In genomic region chr2:56741601-56742102, GRCh38 we compare ENCODE assay signal across 13 cellular contexts.
A peak's percentile ranks its signal among the peaks of the same experiment; 100 is the strongest.
DNase-seq lines count a peak whose midpoint lies in the region; ATAC-seq, FAIRE-seq and TF ChIP-seq lines count a peak whose summit lies in the region.
"Had no signal": no experiment of that assay in that cellular context is flagged by ENCODE, and none has a peak within 500 bp of the region (broad histone marks: within the 10 kb centered on the region; RNA-seq: fewer than 3 reads in every experiment).

No MANE protein-coding gene starts in this region.

- no peaks in the 10 kb centered on the region for H3K4me1 Mint-ChIP-seq in immature natural killer cell
- H3K4me1 Mint-ChIP-seq: activated CD8-positive, alpha-beta memory T cell treated with anti-CD3 and anti-CD28 coated beads, Interleukin-2, amount 10 ng/mL, durations not matched to agents 7 days and 5 days; naive thymus-derived CD4-positive, alpha-beta T cell had no signal

- H3K9ac ChIP-seq in NT2/D1 (ENCODE audit: insufficient read length, low read depth): no peak overlapping the region

- TF ChIP-seq CTCF in AG10803 (conservative IDR thresholded peaks at IDR 0.05; ENCODE audit: low read length): no peak

- FAIRE-seq in GM12891 (lab: Jason Lieb, UNC): no peak
- FAIRE-seq: GM19239 had no signal

- H3K27ac Mint-ChIP-seq in immature natural killer cell: no peak overlapping the region
- H3K27ac Mint-ChIP-seq: activated CD8-positive, alpha-beta memory T cell treated with anti-CD3 and anti-CD28 coated beads, Interleukin-2, amount 10 ng/mL, durations not matched to agents 7 days and 5 days; naive thymus-derived CD4-positive, alpha-beta T cell had no signal

- H3K27ac ChIP-seq in epithelial cell of prostate: peak overlapping the region; percentile 10

- no peaks in the 10 kb centered on the region for H3K9me3 ChIP-seq in NT2/D1 (ENCODE audit: insufficient read depth, low read length)
- H3K9me3 ChIP-seq: Caco-2 had no signal

- H3K36me3 Mint-ChIP-seq in immature natural killer cell: no peaks in the 10 kb centered on the region
- H3K36me3 Mint-ChIP-seq: activated CD8-positive, alpha-beta memory T cell treated with anti-CD3 and anti-CD28 coated beads, Interleukin-2, amount 10 ng/mL, durations not matched to agents 7 days and 5 days had no signal

- H3K4me1 ChIP-seq in NT2/D1 (ENCODE audit: insufficient read depth, insufficient read length): no peaks in the 10 kb centered on the region
- H3K4me1 ChIP-seq: Caco-2 had no signal

- H3K9me3 Mint-ChIP-seq in immature natural killer cell: peaks cover 2 to 33% (median 15%) of the 10 kb centered on the region in 6 donors

- ATAC-seq in HG03378 (IDR thresholded peaks at IDR 0.05; ENCODE audit: unreplicated experiment): no peak
- ATAC-seq: activated CD8-positive, alpha-beta memory T cell treated with anti-CD3 and anti-CD28 coated beads, Interleukin-2, amount 10 ng/mL, durations not matched to agents 7 days and 5 days; naive thymus-derived CD4-positive, alpha-beta T cell had no signal

- peaks cover 0 to 2% (median 0%) of the 10 kb centered on the region in 3 donors for H3K27me3 Mint-ChIP-seq in immature natural killer cell (ENCODE audit: low read depth in 3 of 3)
- H3K27me3 Mint-ChIP-seq: activated CD8-positive, alpha-beta memory T cell treated with anti-CD3 and anti-CD28 coated beads, Interleukin-2, amount 10 ng/mL, durations not matched to agents 7 days and 5 days; naive thymus-derived CD4-positive, alpha-beta T cell had no signal

- peak; percentile 93 for DNase-seq in AG10803 (ENCODE audit: low read depth)
- peak; percentile 11 for DNase-seq in NT2/D1 (ENCODE audit: low read depth, low spot score)
- peak; percentile 78 for DNase-seq in epithelial cell of prostate (ENCODE audit: low read depth, low spot score)
- peak; percentile 21 for DNase-seq in mucosa of gallbladder (ENCODE audit: low spot score)
- no peak for DNase-seq in immature natural killer cell
- DNase-seq in GM12891 (ENCODE audit: insufficient read length, low spot score): no peak
- DNase-seq in stimulated activated CD4-positive, alpha-beta T cell treated with anti-CD3 and anti-CD28 coated beads, Interleukin-2, amount 100 ng/mL, for 24 hours: no peak
- DNase-seq: activated CD8-positive, alpha-beta memory T cell treated with anti-CD3 and anti-CD28 coated beads, Interleukin-2, amount 10 ng/mL, durations not matched to agents 7 days and 5 days; Caco-2; naive thymus-derived CD4-positive, alpha-beta T cell; NCI-H510A treated with DMSO at 0.1 percent for 48 hours had no signal

- H3K36me3 ChIP-seq in NT2/D1 (ENCODE audit: insufficient read depth, insufficient read length, low read length): no peaks in the 10 kb centered on the region

- H3K27me3 ChIP-seq in NT2/D1 (ENCODE audit: insufficient read depth, insufficient read length): no peaks in the 10 kb centered on the region

- H3K4me3 ChIP-seq in AG10803 (ENCODE audit: low read length) (peak overlapping the region; percentile 50), NT2/D1 (ENCODE audit: insufficient read length, low read depth) (no peak overlapping the region)

- TF ChIP-seq POLR2A in GM12891 (IDR thresholded peaks at IDR 0.05; ENCODE audit: low read depth, low read length): no peak

- H3K4me3 Mint-ChIP-seq in immature natural killer cell: no peak overlapping the region
- H3K4me3 Mint-ChIP-seq: activated CD8-positive, alpha-beta memory T cell treated with anti-CD3 and anti-CD28 coated beads, Interleukin-2, amount 10 ng/mL, durations not matched to agents 7 days and 5 days; naive thymus-derived CD4-positive, alpha-beta T cell had no signal

TF ChIP-seq in GM12891, 5 proteins besides CTCF, POLR2A, EP300 and RAD21:
- TF ChIP-seq SPI1 (IDR thresholded peaks at IDR 0.05; ENCODE audit: low read depth, low read length) (no peak), PAX5 (IDR thresholded peaks at IDR 0.05; ENCODE audit: insufficient read depth, low read length, severe bottlenecking) (no peak)

Comparison
In these comparisons a context has a peak if more than half of its experiments do, and no peak if none do; other contexts are left out.
1. DNase-seq: peak in AG10803 (single experiment), NT2/D1 (single experiment), epithelial cell of prostate (single experiment) and mucosa of gallbladder (single experiment); none in immature natural killer cell (0 of 3), GM12891 (single experiment) and stimulated activated CD4-positive, alpha-beta T cell treated with anti-CD3 and anti-CD28 coated beads, Interleukin-2, amount 100 ng/mL, for 24 hours (0 of 2).